Comparison of ENCODE assay signal across 8 cellular contexts in the genomic region with DNA sequence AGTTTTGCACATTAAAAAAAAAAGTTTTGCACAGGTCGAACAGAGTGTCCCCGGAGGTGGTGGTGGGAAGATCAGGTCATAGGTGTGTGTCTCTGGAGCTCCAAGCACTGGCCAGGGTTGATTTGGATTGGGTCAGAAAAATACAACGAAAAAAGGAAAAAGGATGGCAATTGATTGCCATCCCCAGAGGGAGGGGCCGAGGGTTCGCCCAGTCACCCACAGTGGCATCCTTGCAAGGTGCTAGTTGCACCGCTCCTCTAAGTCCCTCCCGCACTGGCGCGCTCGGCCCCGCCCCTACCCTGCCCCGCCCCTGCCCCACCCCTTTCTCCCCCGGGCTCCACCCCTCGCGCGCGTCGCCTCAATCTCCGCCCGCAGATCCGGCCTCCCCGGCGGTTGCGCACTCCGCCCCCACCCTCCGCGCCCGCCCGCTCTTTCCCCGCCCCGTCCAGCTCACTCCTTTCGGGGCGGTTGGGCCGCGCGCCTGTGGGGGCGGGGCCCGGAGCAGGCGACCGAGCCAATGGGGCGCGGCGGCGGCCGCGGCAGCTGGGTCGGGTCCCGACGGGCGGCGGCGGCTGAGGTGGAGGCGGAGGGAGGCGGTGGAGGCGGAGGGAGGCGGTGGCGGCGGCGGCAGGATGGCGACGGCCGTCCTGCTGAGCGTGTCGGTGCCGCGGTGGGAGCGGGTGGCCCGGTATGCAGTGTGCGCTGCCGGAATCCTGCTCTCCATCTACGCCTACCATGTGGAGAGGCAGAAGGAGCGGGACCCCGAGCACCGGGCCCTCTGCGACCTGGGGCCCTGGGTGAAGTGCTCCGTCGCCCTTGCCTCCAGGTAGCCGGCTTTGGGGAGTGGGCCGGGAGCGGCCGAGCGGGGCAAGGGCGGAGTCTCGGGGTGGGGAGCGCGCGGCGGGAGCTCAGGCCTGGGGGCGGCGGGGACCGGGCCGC. TPM values are rescaled to one million over a fixed set of nuclear protein-coding genes. Genes with fewer than 3 reads are reported as not detected.
A peak's percentile ranks its signal among the peaks of the same experiment; 100 is the strongest.
DNase-seq lines count a peak whose midpoint lies in the region; ATAC-seq and TF ChIP-seq lines count a peak whose summit lies in the region.

No MANE protein-coding gene starts in this region.

- no peaks in the 10 kb centered on the region for H3K9me3 ChIP-seq in adrenal gland (replicated peaks in 1 of 3)
- no peaks in the 10 kb centered on the region for H3K9me3 ChIP-seq in uterus

- no peaks in the 10 kb centered on the region for H3K27me3 ChIP-seq in adrenal gland
- H3K27me3 ChIP-seq in uterus: no peaks in the 10 kb centered on the region

- H3K27ac ChIP-seq in adrenal gland: peak overlapping the region in 4 of 5 donors; percentile 85 to 98 (median 90)
- H3K27ac ChIP-seq in uterus: peak overlapping the region; percentile 76 to 94

- H3K4me3 ChIP-seq in adrenal gland: peak overlapping the region; percentile 48 to 98 (median 74)
- peak overlapping the region; percentile 59 to 98 for H3K4me3 ChIP-seq in uterus

- H3K36me3 ChIP-seq in adrenal gland (replicated peaks in 1 of 2) (no peaks in the 10 kb centered on the region), uterus (no peaks in the 10 kb centered on the region)

- in situ Hi-C loops in GM13976 (cut with MboI; ENCODE audit: low sequenced_read_pairs, unreplicated experiment): no loop called here

- H3K4me1 ChIP-seq in adrenal gland (replicated peaks in 1 of 2) (peaks cover 0 to 11% of the 10 kb centered on the region in 2 donors), uterus (no peaks in the 10 kb centered on the region)

- intact Hi-C loops in adrenal gland (cut with DNase I) (no loop called here), left cardiac atrium (cut with DNase I) (no loop called here), uterus (cut with DNase I; ENCODE audit: low total_unique reads) (no loop called here)

- peak; percentile 85 for ATAC-seq in HG02840 (IDR thresholded peaks at IDR 0.05; ENCODE audit: low FRiP score, unreplicated experiment)
- ATAC-seq in left cardiac atrium: peak; percentile 95 to 96

- DNase-seq in GM13976 (ENCODE audit: low spot score) (peak; percentile 92), NCI-H1436 (lab: John Stamatoyannopoulos, UW) (peak; percentile 90), SW480 (ENCODE audit: low spot score) (peak; percentile 93), adrenal gland (peak; percentile 94 to 95 (median 94)), left cardiac atrium (peak; percentile 94), pulmonary artery endothelial cell (ENCODE audit: low read depth, low spot score) (peak; percentile 62), uterus (peak; percentile 92 to 95)

- no peak for TF ChIP-seq CTCF in GM13976 (IDR thresholded peaks at IDR 0.05; ENCODE audit: borderline replicate concordance, control extremely low read depth, extremely low read depth, insufficient read depth, missing control alignments)
- no peak for TF ChIP-seq CTCF in adrenal gland (IDR thresholded peaks at IDR 0.05)
- no peak for TF ChIP-seq CTCF in uterus (IDR thresholded peaks at IDR 0.05)

- 2 to 7% (median 5%) methylated on average over 10 to 80 of the region's 92 CpGs for WGBS in adrenal gland, 4 donors

- TF ChIP-seq POLR2A in adrenal gland (IDR thresholded peaks at IDR 0.05): peak; percentile 34 to 56
- TF ChIP-seq POLR2A in uterus (IDR thresholded peaks at IDR 0.05): peak; percentile 26 to 53

RNA-seq across cellular contexts. Expression of a gene that starts 31.5 kb away (rescaled TPM):
- total RNA-seq in adrenal gland: 100 to 1,000 TPM in 2 of 8 donors, 10 to 100 TPM in 6; 37.6 to 180 (median 68.5) TPM
- polyA plus RNA-seq in adrenal gland: 10 to 100 TPM in 2 of 3 donors, 1 to 10 TPM in 1; 9.6 to 67.7 (median 18.6) TPM
- total RNA-seq in left cardiac atrium: 10 to 100 TPM; 13.6 to 17.0 TPM
- 6.9 and 11.3 TPM in 2 replicates for total RNA-seq in pulmonary artery endothelial cell
- 10 to 100 TPM in 3 of 4 donors, 1 to 10 TPM in 1; 7.9 to 28.2 (median 15.8) TPM for total RNA-seq in uterus

RNA-seq across cellular contexts. Expression of a gene that starts 47.2 kb away (rescaled TPM):
- total RNA-seq in adrenal gland (10 to 100 TPM; 12.0 to 75.5 (median 39.9) TPM), left cardiac atrium (1 to 10 TPM; 7.9 to 9.4 TPM), pulmonary artery endothelial cell (3.4 and 7.1 TPM in 2 replicates), uterus (10 to 100 TPM in 3 of 4 donors, 1 to 10 TPM in 1; 9.4 to 32.0 (median 12.7) TPM)
- 10 to 100 TPM; 23.6 to 60.5 (median 29.9) TPM for polyA plus RNA-seq in adrenal gland

Comparison
In these comparisons a context has a peak if more than half of its experiments do, and no peak if none do; other contexts are left out.
1. Peak in every context shown above with its lines: DNase-seq, ATAC-seq, H3K4me3 ChIP-seq and H3K27ac ChIP-seq.